1 cellular context compared by ENCODE assay signal in genomic region chr7:100407285-100408180, GRCh38.
TF ChIP-seq lines count a peak whose summit lies in the region.

No MANE protein-coding gene starts in this region.

TF ChIP-seq in GM23338, 12 proteins besides CTCF, POLR2A, EP300 and RAD21 (continued from another document):
- TF ChIP-seq ZNF462 (CRISPR knock-in tag; IDR thresholded peaks at IDR 0.05) (no peak), JUNB (IDR thresholded peaks at IDR 0.05; ENCODE audit: unreplicated experiment) (no peak), EZH2 (IDR thresholded peaks at IDR 0.05; ENCODE audit: low read depth, unreplicated experiment) (no peak), POLR2AphosphoS5 (IDR thresholded peaks at IDR 0.05; ENCODE audit: low read depth) (no peak), STAT1 (IDR thresholded peaks at IDR 0.05; ENCODE audit: unreplicated experiment) (no peak), CREB1 (CRISPR knock-in tag; IDR thresholded peaks at IDR 0.05; ENCODE audit: low read depth) (no peak), ZNF331 (CRISPR knock-in tag; IDR thresholded peaks at IDR 0.05; ENCODE audit: low read depth) (no peak), ZNF114 (CRISPR knock-in tag; IDR thresholded peaks at IDR 0.05) (no peak)
- TF ChIP-seq, protein P1, sequence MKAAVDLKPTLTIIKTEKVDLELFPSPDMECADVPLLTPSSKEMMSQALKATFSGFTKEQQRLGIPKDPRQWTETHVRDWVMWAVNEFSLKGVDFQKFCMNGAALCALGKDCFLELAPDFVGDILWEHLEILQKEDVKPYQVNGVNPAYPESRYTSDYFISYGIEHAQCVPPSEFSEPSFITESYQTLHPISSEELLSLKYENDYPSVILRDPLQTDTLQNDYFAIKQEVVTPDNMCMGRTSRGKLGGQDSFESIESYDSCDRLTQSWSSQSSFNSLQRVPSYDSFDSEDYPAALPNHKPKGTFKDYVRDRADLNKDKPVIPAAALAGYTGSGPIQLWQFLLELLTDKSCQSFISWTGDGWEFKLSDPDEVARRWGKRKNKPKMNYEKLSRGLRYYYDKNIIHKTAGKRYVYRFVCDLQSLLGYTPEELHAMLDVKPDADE (IDR thresholded peaks at IDR 0.05): no peak
